Comparison of ENCODE assay signal across 8 cellular contexts in genomic region chr9:130446111-130446861, GRCh38. TPM values are rescaled to one million over a fixed set of nuclear protein-coding genes. Genes with fewer than 3 reads are reported as not detected.
A peak's percentile ranks its signal among the peaks of the same experiment; 100 is the strongest.
DNase-seq lines count a peak whose midpoint lies in the region; ATAC-seq, FAIRE-seq and TF ChIP-seq lines count a peak whose summit lies in the region.

No MANE protein-coding gene starts in this region.

- ATAC-seq in activated naive CD8-positive, alpha-beta T cell treated with anti-CD3 and anti-CD28 coated beads, Interleukin-2, amount 50 U/mL, for 24 hours: no peak
- no peak for ATAC-seq in GM21367 (IDR thresholded peaks at IDR 0.05; ENCODE audit: unreplicated experiment)
- no peak for ATAC-seq in GM19328 (IDR thresholded peaks at IDR 0.05; ENCODE audit: unreplicated experiment)

- H2AFZ ChIP-seq in astrocyte (ENCODE audit: low read depth, low read length): peak overlapping the region; percentile 47

- no peak overlapping the region for H3K27ac Mint-ChIP-seq in activated naive CD8-positive, alpha-beta T cell
- no peak overlapping the region for H3K27ac Mint-ChIP-seq in activated naive CD8-positive, alpha-beta T cell treated with anti-CD3 and anti-CD28 coated beads, Interleukin-2, amount 50 U/mL, for 24 hours
- peak overlapping the region; percentile 85 for H3K27ac Mint-ChIP-seq in astrocyte (ENCODE audit: unreplicated experiment)

- H3K9me3 ChIP-seq in astrocyte (ENCODE audit: insufficient read depth, low read depth, low read length) (no peaks in the 10 kb centered on the region), iPS-18a (ENCODE audit: control insufficient read depth, low read depth, low read length) (peaks cover 4% of the 10 kb centered on the region), skeletal muscle tissue (ENCODE audit: control insufficient read depth in 3 of 3, low read length in 3 of 3) (peaks cover 0 to under 1% (median 0%) of the 10 kb centered on the region in 3 donors)

- peaks cover 2% of the 10 kb centered on the region for H4K20me1 ChIP-seq in astrocyte (ENCODE audit: insufficient read depth, low read length)

- peaks cover 2% of the 10 kb centered on the region for H3K4me1 Mint-ChIP-seq in activated naive CD8-positive, alpha-beta T cell (ENCODE audit: low read depth)
- peaks cover 9% of the 10 kb centered on the region for H3K4me1 Mint-ChIP-seq in activated naive CD8-positive, alpha-beta T cell treated with anti-CD3 and anti-CD28 coated beads, Interleukin-2, amount 50 U/mL, for 24 hours
- peaks cover 33% of the 10 kb centered on the region for H3K4me1 Mint-ChIP-seq in astrocyte (ENCODE audit: low read depth, unreplicated experiment)

- H3K27me3 Mint-ChIP-seq in activated naive CD8-positive, alpha-beta T cell: peaks cover 16% of the 10 kb centered on the region
- peaks cover 41% of the 10 kb centered on the region for H3K27me3 Mint-ChIP-seq in activated naive CD8-positive, alpha-beta T cell treated with anti-CD3 and anti-CD28 coated beads, Interleukin-2, amount 50 U/mL, for 24 hours
- H3K27me3 Mint-ChIP-seq in astrocyte (ENCODE audit: low read depth, unreplicated experiment): peaks cover 4% of the 10 kb centered on the region

- TF ChIP-seq CTCF in astrocyte (IDR thresholded peaks at IDR 0.05; ENCODE audit: insufficient read depth, low read depth, low read length): no peak

- no peak for DNase-seq in activated naive CD8-positive, alpha-beta T cell treated with anti-CD3 and anti-CD28 coated beads, Interleukin-2, amount 50 U/mL, for 24 hours
- DNase-seq in astrocyte (ENCODE audit: low read depth) (peak; percentile 85), NCI-H187 treated with DMSO at 0.1 percent for 48 hours (lab: John Stamatoyannopoulos, UW) (no peak)

- H3K4me3 ChIP-seq in astrocyte (ENCODE audit: insufficient read depth, low read depth, low read length): no peak overlapping the region
- peak overlapping the region; percentile 63 for H3K4me3 ChIP-seq in iPS-18a (ENCODE audit: low read length)
- H3K4me3 ChIP-seq in skeletal muscle tissue (ENCODE audit: low read length in 3 of 3): peak overlapping the region; percentile 69 to 73 (median 70)

- no peaks in the 10 kb centered on the region for H3K79me2 ChIP-seq in astrocyte (ENCODE audit: insufficient read depth, low read length)

- no peak for FAIRE-seq in astrocyte (lab: Jason Lieb, UNC)

- H3K36me3 Mint-ChIP-seq in activated naive CD8-positive, alpha-beta T cell: peaks cover 1% of the 10 kb centered on the region
- H3K36me3 Mint-ChIP-seq in activated naive CD8-positive, alpha-beta T cell treated with anti-CD3 and anti-CD28 coated beads, Interleukin-2, amount 50 U/mL, for 24 hours (ENCODE audit: low read depth): no peaks in the 10 kb centered on the region
- H3K36me3 Mint-ChIP-seq in astrocyte (ENCODE audit: low read depth, unreplicated experiment): peaks cover 3% of the 10 kb centered on the region

- peak overlapping the region; percentile 86 for H3K4me2 ChIP-seq in astrocyte (ENCODE audit: low read length)

- H3K4me3 Mint-ChIP-seq in activated naive CD8-positive, alpha-beta T cell: peak overlapping the region; percentile 74
- H3K4me3 Mint-ChIP-seq in activated naive CD8-positive, alpha-beta T cell treated with anti-CD3 and anti-CD28 coated beads, Interleukin-2, amount 50 U/mL, for 24 hours: no peak overlapping the region
- H3K4me3 Mint-ChIP-seq in astrocyte (ENCODE audit: unreplicated experiment): peak overlapping the region; percentile 85

- H3K4me1 ChIP-seq in astrocyte (ENCODE audit: insufficient read depth, low read length): peaks cover 23% of the 10 kb centered on the region
- peaks cover 31% of the 10 kb centered on the region for H3K4me1 ChIP-seq in iPS-18a (ENCODE audit: control insufficient read depth, low read depth, low read length)
- H3K4me1 ChIP-seq in skeletal muscle tissue (ENCODE audit: control insufficient read depth in 3 of 3, insufficient read depth in 3 of 3, low read length in 3 of 3): peaks cover 42 to 51% (median 47%) of the 10 kb centered on the region in 3 donors

- H3K36me3 ChIP-seq in astrocyte (ENCODE audit: insufficient read depth, low read length) (no peaks in the 10 kb centered on the region), iPS-18a (ENCODE audit: control insufficient read depth, low read depth, low read length) (no peaks in the 10 kb centered on the region), skeletal muscle tissue (ENCODE audit: control insufficient read depth in 3 of 3, insufficient read depth in 3 of 3, low read length in 3 of 3) (no peaks in the 10 kb centered on the region)

- peaks cover 6% of the 10 kb centered on the region for H3K9me3 Mint-ChIP-seq in activated naive CD8-positive, alpha-beta T cell (ENCODE audit: low read depth)
- peaks cover 11% of the 10 kb centered on the region for H3K9me3 Mint-ChIP-seq in activated naive CD8-positive, alpha-beta T cell treated with anti-CD3 and anti-CD28 coated beads, Interleukin-2, amount 50 U/mL, for 24 hours
- H3K9me3 Mint-ChIP-seq in astrocyte (ENCODE audit: unreplicated experiment): peaks cover 5% of the 10 kb centered on the region

- H3K27ac ChIP-seq in astrocyte (ENCODE audit: low read depth, low read length) (no peak overlapping the region), iPS-18a (ENCODE audit: low read length) (no peak overlapping the region), skeletal muscle tissue (ENCODE audit: low read depth, low read length) (peak overlapping the region; percentile 77)

- peaks cover 8% of the 10 kb centered on the region for H3K27me3 ChIP-seq in astrocyte (ENCODE audit: insufficient read depth, low read length)
- peaks cover 27% of the 10 kb centered on the region for H3K27me3 ChIP-seq in iPS-18a (ENCODE audit: control insufficient read depth, insufficient read depth, low read length)
- H3K27me3 ChIP-seq in skeletal muscle tissue (ENCODE audit: control insufficient read depth in 3 of 3, insufficient read depth in 3 of 3, low read length in 3 of 3): no peaks in the 10 kb centered on the region

- H3K9ac ChIP-seq in astrocyte (ENCODE audit: low read length): peak overlapping the region; percentile 33
- peak overlapping the region; percentile 43 for H3K9ac ChIP-seq in iPS-18a (ENCODE audit: low read length)
- peak overlapping the region; percentile 74 to 79 (median 77) for H3K9ac ChIP-seq in skeletal muscle tissue (ENCODE audit: low read depth in 1 of 3, low read length in 3 of 3)

RNA-seq across cellular contexts. Expression of gene ASS1, which starts 1.5 kb away (rescaled TPM):
- total RNA-seq in astrocyte (117 and 182 TPM in 2 replicates), skeletal muscle tissue (109 TPM)
